ENCODE assay signal across 17 cellular contexts in genomic region chr15:39139431-39140059, GRCh38.
A peak's percentile ranks its signal among the peaks of the same experiment; 100 is the strongest.
DNase-seq lines count a peak whose midpoint lies in the region; ATAC-seq and TF ChIP-seq lines count a peak whose summit lies in the region.
"Had no signal": no experiment of that assay in that cellular context is flagged by ENCODE, and none has a peak within 500 bp of the region (broad histone marks: within the 10 kb centered on the region; RNA-seq: fewer than 3 reads in every experiment).

No MANE protein-coding gene starts in this region.

- H2AFZ ChIP-seq in PC-9: no peak overlapping the region
- H2AFZ ChIP-seq in hepatocyte: no peak overlapping the region

- H3K27ac ChIP-seq in PC-9 (peak overlapping the region; percentile 66), hepatocyte (peak overlapping the region; percentile 60), left lung (no peak overlapping the region)
- H3K27ac ChIP-seq: vagina had no signal

- CTCF ChIA-PET in PC-9 (lab: Charles Lee): no interaction called here

- H3K27me3 ChIP-seq in PC-9 (ENCODE audit: insufficient read depth, low read depth): no peaks in the 10 kb centered on the region
- no peaks in the 10 kb centered on the region for H3K27me3 ChIP-seq in hepatocyte
- H3K27me3 ChIP-seq in left lung: no peaks in the 10 kb centered on the region
- H3K27me3 ChIP-seq in MG63: no peaks in the 10 kb centered on the region
- H3K27me3 ChIP-seq: vagina had no signal

- intact Hi-C loops in PC-9 (cut with micrococcal nuclease; ENCODE audit: unreplicated experiment): no loop called here
- intact Hi-C loops in left lung (cut with DNase I): no loop called here

- TF ChIP-seq CTCF in PC-9 (conservative IDR thresholded peaks at IDR 0.05) (no peak), hepatocyte (IDR thresholded peaks at IDR 0.05; ENCODE audit: poor library complexity) (no peak), left lung (IDR thresholded peaks at IDR 0.05) (no peak)

- DNase-seq in PC-9 (no peak), hepatocyte (ENCODE audit: low spot score) (no peak), NCI-H526 treated with DMSO at 0.1 percent for 48 hours (lab: John Stamatoyannopoulos, UW) (no peak), hepatic stellate cell (ENCODE audit: low spot score) (no peak), left lung (no peak), MG63 (no peak)
- DNase-seq: activated CD4-positive, alpha-beta T cell treated with anti-CD3 and anti-CD28 coated beads for 48 hours; activated T-cell treated with anti-CD3 and anti-CD28 coated beads, Interleukin-2, amount 50 U/mL, for 48 hours; cerebellar nuclear complex; head of caudate nucleus; NCI-H187; occipital lobe; RPMI8226; stimulated activated naive CD4-positive, alpha-beta T cell treated with Interleukin-2 at 50 U/mL for 16 hours had no signal

- H3K79me2 ChIP-seq in PC-9 (ENCODE audit: low read depth) (no peaks in the 10 kb centered on the region), hepatocyte (no peaks in the 10 kb centered on the region)

- H3K4me2 ChIP-seq in PC-9 (peak overlapping the region; percentile 26; the same call in 1 of the 2 replicates), hepatocyte (no peak overlapping the region)

- H3K36me3 ChIP-seq in PC-9 (ENCODE audit: low read depth) (no peaks in the 10 kb centered on the region), hepatocyte (replicated peaks; ENCODE audit: insufficient read depth, low read depth) (no peaks in the 10 kb centered on the region), left lung (no peaks in the 10 kb centered on the region), MG63 (no peaks in the 10 kb centered on the region)
- H3K36me3 ChIP-seq: vagina had no signal

- ATAC-seq in GM18502 (IDR thresholded peaks at IDR 0.05; ENCODE audit: poor library complexity, unreplicated experiment) (peak; percentile 38), GM21619 (IDR thresholded peaks at IDR 0.05; ENCODE audit: unreplicated experiment) (peak; percentile 34), left lung (no peak)

- H3K9me2 ChIP-seq in PC-9 (ENCODE audit: insufficient read depth) (no peaks in the 10 kb centered on the region), hepatocyte (replicated peaks; ENCODE audit: insufficient read depth) (no peaks in the 10 kb centered on the region)

- 54% methylated on average over 2 of the region's 2 CpGs for whole genome bisulfite sequencing in hepatocyte (ENCODE audit: low lambda C conversion rate, missing lambda C conversion rate)

- BruUV-seq in PC-9 (replicated peaks; lab: Mats Ljungman, UMichigan): TSS peak; percentile 93

- POLR2A ChIA-PET in PC-9 (lab: Charles Lee; ENCODE audit: unreplicated experiment): interaction anchor here (0.7 kb wide), 1 partner anchor 13 kb away, joined by 13 read pairs; no protein-coding TSS in a partner anchor

- no peaks in the 10 kb centered on the region for H4K20me1 ChIP-seq in PC-9 (ENCODE audit: insufficient read depth)
- H4K20me1 ChIP-seq in hepatocyte (ENCODE audit: insufficient read depth, poor library complexity, severe bottlenecking): no peaks in the 10 kb centered on the region

- H3K4me3 ChIP-seq in PC-9 (no peak overlapping the region), hepatocyte (no peak overlapping the region), left lung (no peak overlapping the region), MG63 (no peak overlapping the region)
- H3K4me3 ChIP-seq: vagina had no signal

- H3K4me1 ChIP-seq in PC-9 (replicated peaks; ENCODE audit: insufficient read depth) (peaks cover 30% of the 10 kb centered on the region), hepatocyte (ENCODE audit: insufficient read depth) (no peaks in the 10 kb centered on the region), left lung (no peaks in the 10 kb centered on the region)
- H3K4me1 ChIP-seq: vagina had no signal

- H3F3A ChIP-seq in PC-9 (ENCODE audit: insufficient read depth, low read depth): peaks cover 18% of the 10 kb centered on the region; the same call in 1 of the 2 replicates

- H3K9me3 ChIP-seq in PC-9 (ENCODE audit: insufficient read depth, low read depth) (no peaks in the 10 kb centered on the region; the same call in 1 of the 2 replicates), hepatocyte (ENCODE audit: low read depth) (no peaks in the 10 kb centered on the region), left lung (no peaks in the 10 kb centered on the region), MG63 (no peaks in the 10 kb centered on the region)
- H3K9me3 ChIP-seq: vagina had no signal

Comparison
In these comparisons a context has a peak if more than half of its experiments do, and no peak if none do; other contexts are left out.
1. H3K27ac ChIP-seq: peak in PC-9 (single experiment) and hepatocyte (single experiment); none in left lung (0 of 2).